8 cellular contexts compared by ENCODE assay signal in genomic region chr9:78030553-78031270, GRCh38. TPM values are rescaled to one million over a fixed set of nuclear protein-coding genes. Genes with fewer than 3 reads are reported as not detected.
A peak's percentile ranks its signal among the peaks of the same experiment; 100 is the strongest.
DNase-seq lines count a peak whose midpoint lies in the region; ATAC-seq and TF ChIP-seq lines count a peak whose summit lies in the region.

No MANE protein-coding gene starts in this region.

- peaks cover 0 to 71% (median 23%) of the 10 kb centered on the region in 4 donors for H3K4me1 ChIP-seq in tibial nerve

- ATAC-seq in omental fat pad (ENCODE audit: low FRiP score), result peak; percentile 13

- H3K9me3 ChIP-seq in tibial nerve, result no peaks in the 10 kb centered on the region

- H3K27ac Mint-ChIP-seq in activated naive CD4-positive, alpha-beta T cell treated with anti-CD3 and anti-CD28 coated beads for 36 hours, result peak overlapping the region; percentile 80

- peaks cover 55% of the 10 kb centered on the region for H3K4me1 Mint-ChIP-seq in activated naive CD4-positive, alpha-beta T cell treated with anti-CD3 and anti-CD28 coated beads for 36 hours (ENCODE audit: low read depth)

- no peaks in the 10 kb centered on the region for H3K27me3 ChIP-seq in tibial nerve

- no peaks in the 10 kb centered on the region for H3K36me3 Mint-ChIP-seq in activated naive CD4-positive, alpha-beta T cell treated with anti-CD3 and anti-CD28 coated beads for 36 hours (ENCODE audit: low read depth)

- no peaks in the 10 kb centered on the region for H3K9me3 Mint-ChIP-seq in activated naive CD4-positive, alpha-beta T cell treated with anti-CD3 and anti-CD28 coated beads for 36 hours

- 0% methylated on average over 2 to 47 of the region's 64 CpGs for WGBS in tibial nerve, 2 donors

- H3K4me3 ChIP-seq in tibial nerve, result peak overlapping the region; percentile 57 to 85 (median 76)

- peak overlapping the region; percentile 88 to 97 (median 95) for H3K27ac ChIP-seq in tibial nerve

- CTCF ChIA-PET in activated naive CD4-positive, alpha-beta T cell treated with anti-CD3 and anti-CD28 coated beads for 36 hours (lab: Charles Lee), result interaction anchor here (1.1 to 6.5 kb wide), 2 partner anchors 8 to 54 kb away, joined by 4 to 85 read pairs; no protein-coding TSS in a partner anchor

- peak in 1 of 2 donors; percentile 20 for TF ChIP-seq EP300 in tibial nerve (IDR thresholded peaks at IDR 0.05)

- no peak for TF ChIP-seq CTCF in omental fat pad (IDR thresholded peaks at IDR 0.05)
- no peak for TF ChIP-seq CTCF in tibial nerve (IDR thresholded peaks at IDR 0.05)

- intact Hi-C loops in activated naive CD4-positive, alpha-beta T cell treated with anti-CD3 and anti-CD28 coated beads for 36 hours (cut with micrococcal nuclease), result loop anchor here (1.0 to 5.0 kb wide), 4 partner anchors 8 to 1542 kb away; partner anchors contain the start of genes TLE4 and VPS13A
- intact Hi-C loops in head of caudate nucleus (cut with DNase I), result loop anchor here (10.0 kb wide), 2 partner anchors 186 to 596 kb away; no protein-coding TSS in a partner anchor

- TF ChIP-seq POLR2A in tibial nerve (IDR thresholded peaks at IDR 0.05), result peak in 1 of 2 donors; percentile 14

- DNase-seq in DMS53 (lab: John Stamatoyannopoulos, UW) (peak; percentile 79), DMS53 treated with DMSO at 0.1 percent for 48 hours (lab: John Stamatoyannopoulos, UW; ENCODE audit: unreplicated experiment) (no peak), RPMI7951 (ENCODE audit: low read depth) (peak; percentile 35), head of caudate nucleus (peak; percentile 23 to 89 (median 73)), omental fat pad (ENCODE audit: low spot score) (no peak), tibial nerve (ENCODE audit: low spot score in 2 of 2) (peak; percentile 36 to 63), RPMI8226 (no peak)
- peak; percentile 67 for DNase-seq in activated naive CD4-positive, alpha-beta T cell treated with anti-CD3 and anti-CD28 coated beads for 36 hours

- no peaks in the 10 kb centered on the region for H3K27me3 Mint-ChIP-seq in activated naive CD4-positive, alpha-beta T cell treated with anti-CD3 and anti-CD28 coated beads for 36 hours (ENCODE audit: low read depth)

- H3K36me3 ChIP-seq in tibial nerve, result no peaks in the 10 kb centered on the region

- H3K4me3 Mint-ChIP-seq in activated naive CD4-positive, alpha-beta T cell treated with anti-CD3 and anti-CD28 coated beads for 36 hours, result peak overlapping the region; percentile 87

RNA-seq across cellular contexts. Expression of gene GNAQ, which starts 0.9 kb away (rescaled TPM):
- total RNA-seq in RPMI7951 (2014; rRNA removed; shearing (Covaris generic)), result 16.2 and 20.8 TPM in 2 replicates
- total RNA-seq in activated naive CD4-positive, alpha-beta T cell treated with anti-CD3 and anti-CD28 coated beads for 36 hours, result 10 to 100 TPM; 22.4 to 22.7 TPM
- 10 to 100 TPM; 40.8 to 54.7 (median 53.8) TPM for total RNA-seq in omental fat pad
- total RNA-seq in tibial nerve, result 10 to 100 TPM; 38.7 to 50.3 (median 41.6) TPM

Comparison
In these comparisons a context has a peak if more than half of its experiments do, and no peak if none do; other contexts are left out.
1. DNase-seq: peak in DMS53 (single experiment), RPMI7951 (single experiment), activated naive CD4-positive, alpha-beta T cell treated with anti-CD3 and anti-CD28 coated beads for 36 hours (single experiment), head of caudate nucleus (42 of 42) and tibial nerve (2 of 2); none in DMS53 treated with DMSO at 0.1 percent for 48 hours (single experiment), omental fat pad (single experiment) and RPMI8226 (single experiment).